In the genomic region with DNA sequence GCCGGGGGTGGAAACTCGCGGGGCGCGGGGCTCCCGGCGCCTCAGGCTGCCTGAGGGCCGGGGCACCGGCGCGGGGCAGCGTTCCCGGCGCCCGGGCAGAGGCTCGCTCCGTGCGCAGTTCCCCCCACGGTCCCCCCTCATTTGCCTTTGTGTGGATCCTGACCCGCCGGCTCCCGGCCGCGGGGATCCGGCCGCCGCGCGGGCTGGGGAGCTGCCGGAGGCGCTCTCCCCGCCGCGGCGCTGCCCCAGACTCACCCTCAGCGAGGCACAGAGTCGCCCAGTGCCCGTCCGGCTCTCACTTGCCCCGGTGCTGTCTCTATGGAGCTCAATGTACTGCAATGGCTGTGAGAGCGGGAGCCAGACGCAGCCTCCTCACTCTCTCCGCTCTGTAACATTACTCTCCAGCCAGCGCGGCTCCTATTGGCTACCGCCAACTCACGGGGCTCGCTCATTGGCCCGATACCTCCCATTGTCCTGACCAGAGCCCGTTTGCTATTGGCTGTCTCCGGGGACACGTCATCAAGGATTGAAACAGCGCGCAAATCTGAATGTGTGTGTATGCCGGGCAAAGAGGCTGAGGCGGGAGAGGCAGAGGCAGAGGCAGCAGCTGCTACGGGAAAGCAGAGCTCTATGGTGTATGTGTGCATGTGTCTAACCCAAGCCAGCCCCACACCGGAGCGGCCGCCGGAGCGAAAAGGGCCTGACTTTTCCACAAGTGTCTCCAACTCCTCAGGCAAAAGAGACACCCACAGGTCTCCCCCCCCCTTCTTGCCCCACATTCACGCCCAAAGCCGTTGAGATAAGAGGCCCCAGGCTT, we compare ENCODE assay signal across 1 cellular context.
TF ChIP-seq lines count a peak whose summit lies in the region.

Gene HMGB1 (minus strand): TSS at position 396 of the 817 bp plus-strand sequence. CDS start 2,256 bp downstream, outside the sequence.

TF ChIP-seq in HepG2, 621 proteins besides CTCF, POLR2A, EP300 and RAD21 (continued from another document and continues in another):
- TF ChIP-seq ZNF362 (CRISPR knock-in tag; IDR thresholded peaks at IDR 0.05; ENCODE audit: borderline replicate concordance) (no peak), CSRNP2 (CRISPR knock-in tag; conservative IDR thresholded peaks at IDR 0.05; ENCODE audit: low read depth) (no peak), ZNF251 (CRISPR knock-in tag; IDR thresholded peaks at IDR 0.05) (no peak), SAP130 (CRISPR knock-in tag; IDR thresholded peaks at IDR 0.05; ENCODE audit: low read depth) (peak; percentile 100), ZBTB43 (CRISPR knock-in tag; conservative IDR thresholded peaks at IDR 0.05) (no peak), LCORL (IDR thresholded peaks at IDR 0.05) (no peak), LCORL (CRISPR knock-in tag; IDR thresholded peaks at IDR 0.05) (no peak), HMGXB4 (CRISPR knock-in tag; IDR thresholded peaks at IDR 0.05; ENCODE audit: borderline replicate concordance in 1 of 2, low read depth in 1 of 2) (peak; percentile 30 to 45; a peak in 1 of 4 replicates), SNRNP70 (IDR thresholded peaks at IDR 0.05; ENCODE audit: low read depth, low read length) (no peak), ZNF446 (CRISPR knock-in tag; IDR thresholded peaks at IDR 0.05) (peak; percentile 43; the same call in 1 of the 2 replicates), AKAP8 (CRISPR knock-in tag; IDR thresholded peaks at IDR 0.05) (no peak), KDM4B (CRISPR knock-in tag; IDR thresholded peaks at IDR 0.05) (no peak), PLSCR1 (CRISPR knock-in tag; IDR thresholded peaks at IDR 0.05; ENCODE audit: borderline replicate concordance) (no peak), KLF6 (CRISPR knock-in tag; IDR thresholded peaks at IDR 0.05) (no peak), GZF1 (CRISPR knock-in tag; IDR thresholded peaks at IDR 0.05) (no peak), HOXA3 (CRISPR knock-in tag; IDR thresholded peaks at IDR 0.05) (peak; percentile 49), CENPT (CRISPR knock-in tag; IDR thresholded peaks at IDR 0.05; ENCODE audit: low read depth) (no peak), YEATS2 (CRISPR knock-in tag; IDR thresholded peaks at IDR 0.05; ENCODE audit: borderline replicate concordance) (no peak), SRSF9 (IDR thresholded peaks at IDR 0.05; ENCODE audit: borderline replicate concordance, insufficient read depth, low read depth, low read length, poor library complexity, severe bottlenecking) (no peak), ZNF737 (CRISPR knock-in tag; IDR thresholded peaks at IDR 0.05; ENCODE audit: borderline replicate concordance) (no peak), HNRNPH1 (optimal IDR thresholded peaks at IDR 0.05; ENCODE audit: low read depth, low read length) (no peak), ZNF609 (CRISPR knock-in tag; IDR thresholded peaks at IDR 0.05; ENCODE audit: borderline replicate concordance) (no peak), TCF7 (IDR thresholded peaks at IDR 0.05; ENCODE audit: low read depth) (no peak), MTF2 (CRISPR knock-in tag; IDR thresholded peaks at IDR 0.05; ENCODE audit: borderline replicate concordance) (no peak), HDAC1 (CRISPR knock-in tag; IDR thresholded peaks at IDR 0.05) (peak; percentile 99), XBP1 (CRISPR knock-in tag; IDR thresholded peaks at IDR 0.05) (no peak), ATF1 (CRISPR knock-in tag; IDR thresholded peaks at IDR 0.05) (peak; percentile 95), ATF7 (IDR thresholded peaks at IDR 0.05) (no peak), ATF7 (CRISPR knock-in tag; IDR thresholded peaks at IDR 0.05) (no peak), HDAC6 (IDR thresholded peaks at IDR 0.05; ENCODE audit: low read depth, low read length) (no peak), TBL1XR1 (IDR thresholded peaks at IDR 0.05; ENCODE audit: borderline replicate concordance, low read length, partially characterized antibody) (no peak), ZNF709 (CRISPR knock-in tag; IDR thresholded peaks at IDR 0.05) (no peak), TBP (CRISPR knock-in tag; IDR thresholded peaks at IDR 0.05) (no peak), U2AF1 (optimal IDR thresholded peaks at IDR 0.05; ENCODE audit: low read depth, low read length) (no peak), ESRRA (CRISPR knock-in tag; IDR thresholded peaks at IDR 0.05; ENCODE audit: low read depth) (no peak), FOXO4 (CRISPR knock-in tag; conservative IDR thresholded peaks at IDR 0.05) (no peak), NFE2L2 (IDR thresholded peaks at IDR 0.05; ENCODE audit: low read length) (no peak), ZBTB42 (CRISPR knock-in tag; IDR thresholded peaks at IDR 0.05) (no peak)
- TF ChIP-seq, protein P1, sequence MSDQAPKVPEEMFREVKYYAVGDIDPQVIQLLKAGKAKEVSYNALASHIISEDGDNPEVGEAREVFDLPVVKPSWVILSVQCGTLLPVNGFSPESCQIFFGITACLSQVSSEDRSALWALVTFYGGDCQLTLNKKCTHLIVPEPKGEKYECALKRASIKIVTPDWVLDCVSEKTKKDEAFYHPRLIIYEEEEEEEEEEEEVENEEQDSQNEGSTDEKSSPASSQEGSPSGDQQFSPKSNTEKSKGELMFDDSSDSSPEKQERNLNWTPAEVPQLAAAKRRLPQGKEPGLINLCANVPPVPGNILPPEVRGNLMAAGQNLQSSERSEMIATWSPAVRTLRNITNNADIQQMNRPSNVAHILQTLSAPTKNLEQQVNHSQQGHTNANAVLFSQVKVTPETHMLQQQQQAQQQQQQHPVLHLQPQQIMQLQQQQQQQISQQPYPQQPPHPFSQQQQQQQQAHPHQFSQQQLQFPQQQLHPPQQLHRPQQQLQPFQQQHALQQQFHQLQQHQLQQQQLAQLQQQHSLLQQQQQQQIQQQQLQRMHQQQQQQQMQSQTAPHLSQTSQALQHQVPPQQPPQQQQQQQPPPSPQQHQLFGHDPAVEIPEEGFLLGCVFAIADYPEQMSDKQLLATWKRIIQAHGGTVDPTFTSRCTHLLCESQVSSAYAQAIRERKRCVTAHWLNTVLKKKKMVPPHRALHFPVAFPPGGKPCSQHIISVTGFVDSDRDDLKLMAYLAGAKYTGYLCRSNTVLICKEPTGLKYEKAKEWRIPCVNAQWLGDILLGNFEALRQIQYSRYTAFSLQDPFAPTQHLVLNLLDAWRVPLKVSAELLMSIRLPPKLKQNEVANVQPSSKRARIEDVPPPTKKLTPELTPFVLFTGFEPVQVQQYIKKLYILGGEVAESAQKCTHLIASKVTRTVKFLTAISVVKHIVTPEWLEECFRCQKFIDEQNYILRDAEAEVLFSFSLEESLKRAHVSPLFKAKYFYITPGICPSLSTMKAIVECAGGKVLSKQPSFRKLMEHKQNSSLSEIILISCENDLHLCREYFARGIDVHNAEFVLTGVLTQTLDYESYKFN (CRISPR knock-in tag; conservative IDR thresholded peaks at IDR 0.05): no peak
- TF ChIP-seq, protein P2, sequence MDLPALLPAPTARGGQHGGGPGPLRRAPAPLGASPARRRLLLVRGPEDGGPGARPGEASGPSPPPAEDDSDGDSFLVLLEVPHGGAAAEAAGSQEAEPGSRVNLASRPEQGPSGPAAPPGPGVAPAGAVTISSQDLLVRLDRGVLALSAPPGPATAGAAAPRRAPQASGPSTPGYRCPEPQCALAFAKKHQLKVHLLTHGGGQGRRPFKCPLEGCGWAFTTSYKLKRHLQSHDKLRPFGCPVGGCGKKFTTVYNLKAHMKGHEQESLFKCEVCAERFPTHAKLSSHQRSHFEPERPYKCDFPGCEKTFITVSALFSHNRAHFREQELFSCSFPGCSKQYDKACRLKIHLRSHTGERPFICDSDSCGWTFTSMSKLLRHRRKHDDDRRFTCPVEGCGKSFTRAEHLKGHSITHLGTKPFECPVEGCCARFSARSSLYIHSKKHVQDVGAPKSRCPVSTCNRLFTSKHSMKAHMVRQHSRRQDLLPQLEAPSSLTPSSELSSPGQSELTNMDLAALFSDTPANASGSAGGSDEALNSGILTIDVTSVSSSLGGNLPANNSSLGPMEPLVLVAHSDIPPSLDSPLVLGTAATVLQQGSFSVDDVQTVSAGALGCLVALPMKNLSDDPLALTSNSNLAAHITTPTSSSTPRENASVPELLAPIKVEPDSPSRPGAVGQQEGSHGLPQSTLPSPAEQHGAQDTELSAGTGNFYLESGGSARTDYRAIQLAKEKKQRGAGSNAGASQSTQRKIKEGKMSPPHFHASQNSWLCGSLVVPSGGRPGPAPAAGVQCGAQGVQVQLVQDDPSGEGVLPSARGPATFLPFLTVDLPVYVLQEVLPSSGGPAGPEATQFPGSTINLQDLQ (CRISPR knock-in tag; IDR thresholded peaks at IDR 0.05): no peak
